ENCODE assay signal across 11 cellular contexts in the genomic region with DNA sequence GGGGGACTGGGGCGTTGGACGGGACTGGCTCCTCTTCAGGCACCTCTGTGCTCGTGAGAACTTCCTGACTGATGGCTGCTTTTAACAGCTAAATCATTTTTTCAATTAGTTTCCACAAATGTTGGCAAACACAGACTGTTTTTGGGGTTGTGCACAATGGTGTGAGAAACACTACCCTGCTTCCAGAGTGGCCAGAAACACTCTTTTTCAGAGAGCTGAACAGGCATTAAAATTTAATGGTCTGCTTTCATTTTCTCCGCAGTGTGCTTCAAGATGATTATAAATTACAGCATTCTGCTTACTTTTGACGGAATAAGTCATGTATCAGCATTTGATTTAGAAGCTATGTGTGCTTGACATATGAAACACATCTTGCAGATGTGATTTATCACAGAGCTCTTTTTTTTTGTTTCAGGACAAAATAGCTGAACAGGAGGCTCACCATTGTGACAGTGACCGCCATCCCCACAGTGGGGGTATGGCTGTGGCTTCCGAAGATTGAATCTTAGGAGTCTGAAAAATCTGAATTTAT.
DNase-seq lines count a peak whose midpoint lies in the region; ATAC-seq and TF ChIP-seq lines count a peak whose summit lies in the region.
"Had no signal": no experiment of that assay in that cellular context is flagged by ENCODE, and none has a peak within 500 bp of the region (broad histone marks: within the 10 kb centered on the region; RNA-seq: fewer than 3 reads in every experiment).

No MANE protein-coding gene starts in this region.

- H4K20me1 ChIP-seq in GM23338 (replicated peaks; ENCODE audit: insufficient read depth), result no peaks in the 10 kb centered on the region

- H3K27me3 Mint-ChIP-seq in GM23338 (ENCODE audit: insufficient read depth, low read depth, poor library complexity), result peaks cover 5% of the 10 kb centered on the region
- H3K27me3 Mint-ChIP-seq in activated naive CD8-positive, alpha-beta T cell treated with anti-CD3 and anti-CD28 coated beads for 36 hours, result peaks cover 7% of the 10 kb centered on the region

- H3K27ac ChIP-seq in GM23338 (ENCODE audit: low read depth) (0 out of 2 replicates have a peak overlapping the region, but pooled peaks have one; percentile 15), iPS-18a (ENCODE audit: low read length) (no peak overlapping the region)
- H3K27ac ChIP-seq: prostate gland had no signal

- no peak for DNase-seq in GM23338 (ENCODE audit: low spot score)
- DNase-seq in adipocyte (ENCODE audit: low read depth), result no peak
- no peak for DNase-seq in activated naive CD8-positive, alpha-beta T cell treated with anti-CD3 and anti-CD28 coated beads for 36 hours
- no peak for DNase-seq in GDM1 (lab: John Stamatoyannopoulos, UW)
- DNase-seq: activated CD4-positive, CD25-positive, alpha-beta regulatory T cell had no signal

- ATAC-seq in GM23338 (peak; percentile 13; the same call in 1 of the 3 replicates), GM21619 (IDR thresholded peaks at IDR 0.05; ENCODE audit: unreplicated experiment) (no peak), GM19328 (IDR thresholded peaks at IDR 0.05; ENCODE audit: unreplicated experiment) (no peak)

- H3K9me3 ChIP-seq in adipocyte (ENCODE audit: control insufficient read depth, low read length) (no peaks in the 10 kb centered on the region), iPS-18a (ENCODE audit: control insufficient read depth, low read depth, low read length) (no peaks in the 10 kb centered on the region), skeletal muscle satellite cell (replicated peaks; ENCODE audit: low read length) (no peaks in the 10 kb centered on the region)
- H3K9me3 ChIP-seq: prostate gland had no signal

- H3K4me2 ChIP-seq in GM23338 (peak overlapping the region; percentile 64), skeletal muscle satellite cell (ENCODE audit: low read length) (peak overlapping the region; percentile 83)

- H3K36me3 ChIP-seq in GM23338 (ENCODE audit: insufficient read depth), result no peaks in the 10 kb centered on the region; the same call in 1 of the 2 replicates
- H3K36me3 ChIP-seq in adipocyte (ENCODE audit: control insufficient read depth, insufficient read depth, low read length, severe bottlenecking), result no peaks in the 10 kb centered on the region
- H3K36me3 ChIP-seq in iPS-18a (ENCODE audit: control insufficient read depth, low read depth, low read length), result no peaks in the 10 kb centered on the region
- H3K36me3 ChIP-seq in skeletal muscle satellite cell (ENCODE audit: insufficient read depth, low read length), result no peaks in the 10 kb centered on the region
- H3K36me3 ChIP-seq: prostate gland had no signal

- no peaks in the 10 kb centered on the region for H3K27me3 ChIP-seq in GM23338 (ENCODE audit: insufficient read depth)
- H3K27me3 ChIP-seq in adipocyte (replicated peaks; ENCODE audit: control insufficient read depth, insufficient read depth, low read length), result no peaks in the 10 kb centered on the region
- no peaks in the 10 kb centered on the region for H3K27me3 ChIP-seq in iPS-18a (ENCODE audit: control insufficient read depth, insufficient read depth, low read length)
- H3K27me3 ChIP-seq in skeletal muscle satellite cell (ENCODE audit: control insufficient read depth, insufficient read depth, low read length), result no peaks in the 10 kb centered on the region

- no peak for TF ChIP-seq CTCF in GM23338 (conservative IDR thresholded peaks at IDR 0.05; ENCODE audit: low read depth in 2 of 2)

- peak overlapping the region; percentile 91 for H2AFZ ChIP-seq in GM23338

- peaks cover 70% of the 10 kb centered on the region for H3K4me1 Mint-ChIP-seq in GM23338
- peaks cover 6% of the 10 kb centered on the region for H3K4me1 Mint-ChIP-seq in activated naive CD8-positive, alpha-beta T cell treated with anti-CD3 and anti-CD28 coated beads for 36 hours

- no peaks in the 10 kb centered on the region for H3F3A ChIP-seq in GM23338 (replicated peaks; ENCODE audit: low read depth)

- H3K4me1 ChIP-seq in GM23338 (ENCODE audit: insufficient read depth) (peaks cover 45% of the 10 kb centered on the region), adipocyte (ENCODE audit: control insufficient read depth, insufficient read depth, low read length) (no peaks in the 10 kb centered on the region), iPS-18a (ENCODE audit: control insufficient read depth, low read depth, low read length) (peaks cover 41% of the 10 kb centered on the region), skeletal muscle satellite cell (ENCODE audit: control insufficient read depth, insufficient read depth, low read length) (peaks cover 6% of the 10 kb centered on the region)
- H3K4me1 ChIP-seq: prostate gland had no signal

- H3K4me3 Mint-ChIP-seq in GM23338, result peak overlapping the region; percentile 39; the same call in 2 of the 3 replicates
- no peak overlapping the region for H3K4me3 Mint-ChIP-seq in activated naive CD8-positive, alpha-beta T cell treated with anti-CD3 and anti-CD28 coated beads for 36 hours
- H3K4me3 Mint-ChIP-seq: activated naive CD8-positive, alpha-beta T cell had no signal

- peaks cover 10% of the 10 kb centered on the region for H3K36me3 Mint-ChIP-seq in GM23338 (ENCODE audit: low read depth)
- no peaks in the 10 kb centered on the region for H3K36me3 Mint-ChIP-seq in activated naive CD8-positive, alpha-beta T cell treated with anti-CD3 and anti-CD28 coated beads for 36 hours
- H3K36me3 Mint-ChIP-seq: activated naive CD8-positive, alpha-beta T cell had no signal

- peak overlapping the region; percentile 41; the same call in 1 of the 2 replicates for H3K27ac Mint-ChIP-seq in GM23338
- no peak overlapping the region for H3K27ac Mint-ChIP-seq in activated naive CD8-positive, alpha-beta T cell treated with anti-CD3 and anti-CD28 coated beads for 36 hours
- H3K27ac Mint-ChIP-seq: activated naive CD8-positive, alpha-beta T cell had no signal

- no peak overlapping the region for H3K9ac ChIP-seq in adipocyte (ENCODE audit: low read length)
- H3K9ac ChIP-seq in iPS-18a (ENCODE audit: low read length), result no peak overlapping the region
- peak overlapping the region; percentile 13 for H3K9ac ChIP-seq in skeletal muscle satellite cell (ENCODE audit: low read depth, low read length)

- H3K9me2 ChIP-seq in GM23338 (ENCODE audit: insufficient read depth), result peaks cover 14% of the 10 kb centered on the region; the same call in 1 of the 2 replicates

- H3K9me3 Mint-ChIP-seq in GM23338, result no peaks in the 10 kb centered on the region
- no peaks in the 10 kb centered on the region for H3K9me3 Mint-ChIP-seq in activated naive CD8-positive, alpha-beta T cell treated with anti-CD3 and anti-CD28 coated beads for 36 hours

- H3K4me3 ChIP-seq in GM23338 (peak overlapping the region; percentile 39), adipocyte (ENCODE audit: low read length) (peak overlapping the region; percentile 10), iPS-18a (ENCODE audit: low read length) (peak overlapping the region; percentile 36), skeletal muscle satellite cell (ENCODE audit: low read length) (peak overlapping the region; percentile 59)
- H3K4me3 ChIP-seq: prostate gland had no signal

- H3K79me2 ChIP-seq in GM23338 (replicated peaks; ENCODE audit: insufficient read depth), result no peaks in the 10 kb centered on the region

TF ChIP-seq in GM23338, 12 proteins besides CTCF, POLR2A, EP300 and RAD21 (continues in another document):
- no peak for TF ChIP-seq CREB1 (CRISPR knock-in tag; IDR thresholded peaks at IDR 0.05; ENCODE audit: low read depth)
